1 cellular context compared by ENCODE assay signal in genomic region chr10:73252445-73253225, GRCh38.
TF ChIP-seq lines count a peak whose summit lies in the region.

TSS of gene MRPS16 (minus strand) at chr10:73252644. CDS start at chr10:73252482, 162 bp downstream.

TF ChIP-seq in neural cell, 6 proteins besides CTCF, POLR2A, EP300 and RAD21 (continued from another document):
- TF ChIP-seq REST (IDR thresholded peaks at IDR 0.05; ENCODE audit: borderline replicate concordance) (peak; percentile 77), SMC3 (conservative IDR thresholded peaks at IDR 0.05; ENCODE audit: poor library complexity) (no peak), POLR2AphosphoS5 (IDR thresholded peaks at IDR 0.05) (peak; percentile 92)
